Comparison of ENCODE assay signal across 20 cellular contexts in genomic region chr10:29532256-29532878, GRCh38.
DNase-seq lines count a peak whose midpoint lies in the region; ATAC-seq and TF ChIP-seq lines count a peak whose summit lies in the region.
"Had no signal": no experiment of that assay in that cellular context is flagged by ENCODE, and none has a peak within 500 bp of the region (broad histone marks: within the 10 kb centered on the region; RNA-seq: fewer than 3 reads in every experiment).

No MANE protein-coding gene starts in this region.

- no peaks in the 10 kb centered on the region for H3K9me3 Mint-ChIP-seq in osteocyte (ENCODE audit: unreplicated experiment)
- H3K9me3 Mint-ChIP-seq: CD4-positive, CD25-positive, alpha-beta regulatory T cell had no signal

- H3K27me3 ChIP-seq in right atrium auricular region (no peaks in the 10 kb centered on the region), heart right ventricle (no peaks in the 10 kb centered on the region), transverse colon (no peaks in the 10 kb centered on the region)
- H3K27me3 ChIP-seq: BE2C had no signal

- peaks cover 35% of the 10 kb centered on the region for H3K4me1 Mint-ChIP-seq in osteocyte (ENCODE audit: unreplicated experiment)
- H3K4me1 Mint-ChIP-seq: CD4-positive, CD25-positive, alpha-beta regulatory T cell had no signal

- H3K9me3 ChIP-seq in right atrium auricular region: no peaks in the 10 kb centered on the region
- no peaks in the 10 kb centered on the region for H3K9me3 ChIP-seq in heart right ventricle
- no peaks in the 10 kb centered on the region for H3K9me3 ChIP-seq in transverse colon
- H3K9me3 ChIP-seq: BE2C had no signal

- H3K27ac Mint-ChIP-seq in osteocyte (ENCODE audit: unreplicated experiment): no peak overlapping the region

- no peak overlapping the region for H3K4me3 Mint-ChIP-seq in osteocyte (ENCODE audit: unreplicated experiment)
- H3K4me3 Mint-ChIP-seq: CD4-positive, CD25-positive, alpha-beta regulatory T cell had no signal

- peaks cover 52% of the 10 kb centered on the region for H3K36me3 ChIP-seq in right atrium auricular region
- peaks cover 0 to 70% (median 30%) of the 10 kb centered on the region in 9 donors for H3K36me3 ChIP-seq in heart right ventricle
- H3K36me3 ChIP-seq in transverse colon: peaks cover 0 to 19% (median 6%) of the 10 kb centered on the region in 4 donors
- H3K36me3 ChIP-seq: BE2C had no signal

- WGBS in heart right ventricle, 2 donors: 90 to 92% methylated on average over 19 of the region's 19 CpGs
- 93% methylated on average over 19 of the region's 19 CpGs; no CpG with 5 or more reads in 1 of the 2 donors for WGBS in transverse colon (ENCODE audit: low coverage in 1 of 2), 2 donors

- no peak for TF ChIP-seq POLR2A in transverse colon (IDR thresholded peaks at IDR 0.05)

- ATAC-seq in heart right ventricle (no peak), HG02610 (IDR thresholded peaks at IDR 0.05; ENCODE audit: unreplicated experiment) (no peak), GM21529 (IDR thresholded peaks at IDR 0.05; ENCODE audit: unreplicated experiment) (no peak), HG03378 (IDR thresholded peaks at IDR 0.05; ENCODE audit: unreplicated experiment) (no peak)
- ATAC-seq: HCT116, PC-3 had no signal

- DNase-seq in right atrium auricular region (ENCODE audit: low spot score) (no peak), heart right ventricle (no peak), kidney tubule cell (ENCODE audit: low spot score) (peak; percentile 72), osteocyte (ENCODE audit: extremely low spot score, unreplicated experiment) (peak; percentile 64), transverse colon (no peak)
- DNase-seq: BE2C; CD4-positive, CD25-positive, alpha-beta regulatory T cell; COR-L47; GM23248; Karpas-422; NCI-H1417 treated with DMSO at 0.1 percent for 48 hours; NCI-H187 treated with DMSO at 0.1 percent for 48 hours; NCI-H226; NCI-H524; PC-3 had no signal

- in situ Hi-C loops in transverse colon (cut with MboI; ENCODE audit: low pct_ligation_motif_present in 1 of 4, low pct_unique_long_range_greater_than_20kb in 1 of 4, low sequenced_read_pairs in 3 of 4): no loop called here

- H3K36me3 Mint-ChIP-seq in osteocyte (ENCODE audit: unreplicated experiment): peaks cover 42% of the 10 kb centered on the region

- no peak for TF ChIP-seq CTCF in right atrium auricular region (IDR thresholded peaks at IDR 0.05)
- no peak for TF ChIP-seq CTCF in heart right ventricle (IDR thresholded peaks at IDR 0.05)
- no peak for TF ChIP-seq CTCF in osteocyte (IDR thresholded peaks at IDR 0.05)
- no peak for TF ChIP-seq CTCF in transverse colon (IDR thresholded peaks at IDR 0.05)

- TF ChIP-seq EP300 in transverse colon (IDR thresholded peaks at IDR 0.05; ENCODE audit: low read depth): no peak

- H3K27me3 Mint-ChIP-seq in osteocyte (ENCODE audit: unreplicated experiment): no peaks in the 10 kb centered on the region

- no peak overlapping the region for H3K4me3 ChIP-seq in right atrium auricular region
- no peak overlapping the region for H3K4me3 ChIP-seq in heart right ventricle
- H3K4me3 ChIP-seq in transverse colon: no peak overlapping the region
- H3K4me3 ChIP-seq: GM23248 had no signal

- intact Hi-C loops in heart right ventricle (cut with DNase I) (loop anchor here in 4 of 10 donors (10.0 kb wide), 2 partner anchors 52 to 202 kb away; no protein-coding TSS in a partner anchor), transverse colon (cut with DNase I; ENCODE audit: low total_unique reads) (no loop called here)

- H3K4me1 ChIP-seq in right atrium auricular region (peaks cover 0 to 35% of the 10 kb centered on the region in 2 donors), heart right ventricle (peaks cover 5 to 37% (median 26%) of the 10 kb centered on the region in 9 donors), transverse colon (peaks cover 19 to 40% (median 30%) of the 10 kb centered on the region in 4 donors)

- H3K27ac ChIP-seq in right atrium auricular region (peak overlapping the region; percentile 46 to 84), heart right ventricle (peak overlapping the region in 1 of 10 donors; percentile 85), transverse colon (no peak overlapping the region)
- H3K27ac ChIP-seq: GM23248, RWPE1 had no signal

Comparison
In these comparisons a context has a peak if more than half of its experiments do, and no peak if none do; other contexts are left out.
1. DNase-seq: peak in kidney tubule cell (single experiment) and osteocyte (single experiment); none in right atrium auricular region (single experiment), heart right ventricle (0 of 2) and transverse colon (single experiment).
2. H3K27ac ChIP-seq: peak in right atrium auricular region (2 of 2); none in transverse colon (0 of 4).